In genomic region chr6:98777762-98778161, GRCh38 we compare ENCODE assay signal across 14 cellular contexts. TPM values are rescaled to one million over a fixed set of nuclear protein-coding genes. Genes with fewer than 3 reads are reported as not detected.
A peak's percentile ranks its signal among the peaks of the same experiment; 100 is the strongest.
DNase-seq lines count a peak whose midpoint lies in the region; ATAC-seq, FAIRE-seq and TF ChIP-seq lines count a peak whose summit lies in the region.
"Had no signal": no experiment of that assay in that cellular context is flagged by ENCODE, and none has a peak within 500 bp of the region (broad histone marks: within the 10 kb centered on the region; RNA-seq: fewer than 3 reads in every experiment).

No MANE protein-coding gene starts in this region.

- no peaks in the 10 kb centered on the region for H3K4me1 Mint-ChIP-seq in type B pancreatic cell (ENCODE audit: unreplicated experiment)
- H3K4me1 Mint-ChIP-seq: nephron had no signal

- DNase-seq in NAMALWA (ENCODE audit: low spot score), result peak; percentile 2
- DNase-seq in type B pancreatic cell (ENCODE audit: extremely low spot score, unreplicated experiment), result no peak
- no peak for DNase-seq in HTR-8/SVneo (ENCODE audit: insufficient read length, low spot score)
- no peak for DNase-seq in stimulated activated CD8-positive, alpha-beta memory T cell treated with anti-CD3 and anti-CD28 coated beads, Interleukin-4, amount 100 ng/mL, for 48 hours
- DNase-seq: activated CD8-positive, alpha-beta memory T cell treated with anti-CD3 and anti-CD28 coated beads, Interleukin-2, amount 50 U/mL, for 4 hours; GOT3; kidney; spleen had no signal

- no peaks in the 10 kb centered on the region for H3K9me3 Mint-ChIP-seq in type B pancreatic cell
- H3K9me3 Mint-ChIP-seq: brain; nephron; stimulated activated naive CD8-positive, alpha-beta T cell treated with anti-CD3 and anti-CD28 coated beads, Interleukin-15, Interleukin-2, amounts not matched to agents 100 ng/mL and 50 ng/mL, for 24 hours had no signal

- no peak overlapping the region for H3K27ac Mint-ChIP-seq in type B pancreatic cell
- H3K27ac Mint-ChIP-seq: brain; nephron; stimulated activated naive CD8-positive, alpha-beta T cell treated with anti-CD3 and anti-CD28 coated beads, Interleukin-15, Interleukin-2, amounts not matched to agents 100 ng/mL and 50 ng/mL, for 24 hours had no signal

- H3K36me3 Mint-ChIP-seq in type B pancreatic cell, result no peaks in the 10 kb centered on the region
- H3K36me3 Mint-ChIP-seq: brain had no signal

- peak; percentile 99 for ATAC-seq in GM18870 (IDR thresholded peaks at IDR 0.05; ENCODE audit: unreplicated experiment)
- ATAC-seq in GM21390 (IDR thresholded peaks at IDR 0.05; ENCODE audit: unreplicated experiment), result peak; percentile 99
- ATAC-seq in HG03039 (IDR thresholded peaks at IDR 0.05; ENCODE audit: unreplicated experiment), result peak; percentile 100

- no peak overlapping the region for H3K4me3 Mint-ChIP-seq in type B pancreatic cell
- H3K4me3 Mint-ChIP-seq: brain; nephron; stimulated activated naive CD8-positive, alpha-beta T cell treated with anti-CD3 and anti-CD28 coated beads, Interleukin-15, Interleukin-2, amounts not matched to agents 100 ng/mL and 50 ng/mL, for 24 hours had no signal

- peaks cover 22% of the 10 kb centered on the region for H3K27me3 Mint-ChIP-seq in type B pancreatic cell

- no peak for TF ChIP-seq CTCF in type B pancreatic cell (conservative IDR thresholded peaks at IDR 0.05)

- no peak for FAIRE-seq in HTR-8/SVneo (lab: Jason Lieb, UNC)
- FAIRE-seq: kidney had no signal

RNA-seq across cellular contexts. Expression of gene POU3F2, which starts 56.6 kb away (rescaled TPM):
- 1.4 and 2.1 TPM in 2 replicates for total RNA-seq in type B pancreatic cell (ENCODE audit: low replicate concordance)
- total RNA-seq: kidney, spleen had no signal
